2 cellular contexts compared by ENCODE assay signal in the genomic region with DNA sequence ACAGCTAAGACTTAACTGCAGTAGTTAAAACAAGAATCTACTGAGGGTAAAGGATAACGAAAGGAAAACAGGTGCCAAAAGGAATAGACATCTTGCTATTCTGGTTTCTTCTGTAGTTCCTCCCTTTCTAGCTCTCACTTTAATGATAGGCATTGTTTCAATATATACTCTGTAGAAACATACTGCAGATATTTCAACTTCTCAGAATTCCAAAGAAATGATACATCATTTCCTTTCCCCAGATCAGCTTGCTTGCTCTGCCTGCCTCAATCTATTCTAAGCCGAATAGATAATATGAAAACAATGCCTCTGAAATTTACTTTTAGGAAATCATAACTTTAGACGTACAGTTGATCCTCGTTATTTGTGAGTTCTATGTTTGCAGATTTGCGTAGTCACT.
TF ChIP-seq lines count a peak whose summit lies in the region.

No MANE protein-coding gene starts in this region.

TF ChIP-seq in IMR-90, 13 proteins besides CTCF, POLR2A, EP300 and RAD21:
- TF ChIP-seq, protein P1, sequence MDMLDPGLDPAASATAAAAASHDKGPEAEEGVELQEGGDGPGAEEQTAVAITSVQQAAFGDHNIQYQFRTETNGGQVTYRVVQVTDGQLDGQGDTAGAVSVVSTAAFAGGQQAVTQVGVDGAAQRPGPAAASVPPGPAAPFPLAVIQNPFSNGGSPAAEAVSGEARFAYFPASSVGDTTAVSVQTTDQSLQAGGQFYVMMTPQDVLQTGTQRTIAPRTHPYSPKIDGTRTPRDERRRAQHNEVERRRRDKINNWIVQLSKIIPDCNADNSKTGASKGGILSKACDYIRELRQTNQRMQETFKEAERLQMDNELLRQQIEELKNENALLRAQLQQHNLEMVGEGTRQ (IDR thresholded peaks at IDR 0.05; ENCODE audit: low read depth, low read length) = no peak
- TF ChIP-seq SMC3 (IDR thresholded peaks at IDR 0.05; ENCODE audit: low read depth, low read length) (no peak), CEBPB (IDR thresholded peaks at IDR 0.05; ENCODE audit: low read depth, low read length) (no peak; the same call in 1 of the 2 replicates), RFX5 (IDR thresholded peaks at IDR 0.05; ENCODE audit: low read depth, low read length) (no peak), MXI1 (IDR thresholded peaks at IDR 0.05; ENCODE audit: borderline replicate concordance, low read depth, low read length) (no peak), CHD1 (IDR thresholded peaks at IDR 0.05; ENCODE audit: low read depth, low read length) (no peak)
TF ChIP-seq in IMR-90: peak in this region for 0.

TF ChIP-seq in GM12878, 131 proteins besides CTCF, POLR2A, EP300 and RAD21:
- TF ChIP-seq JUNB (IDR thresholded peaks at IDR 0.05) (no peak), RFX5 (IDR thresholded peaks at IDR 0.05; ENCODE audit: low read depth, low read length) (no peak), NR2C2 (IDR thresholded peaks at IDR 0.05; ENCODE audit: borderline replicate concordance, control insufficient read depth, insufficient read length, low read depth) (no peak)
TF ChIP-seq in GM12878: peak in this region for 0.
